In the genomic region with DNA sequence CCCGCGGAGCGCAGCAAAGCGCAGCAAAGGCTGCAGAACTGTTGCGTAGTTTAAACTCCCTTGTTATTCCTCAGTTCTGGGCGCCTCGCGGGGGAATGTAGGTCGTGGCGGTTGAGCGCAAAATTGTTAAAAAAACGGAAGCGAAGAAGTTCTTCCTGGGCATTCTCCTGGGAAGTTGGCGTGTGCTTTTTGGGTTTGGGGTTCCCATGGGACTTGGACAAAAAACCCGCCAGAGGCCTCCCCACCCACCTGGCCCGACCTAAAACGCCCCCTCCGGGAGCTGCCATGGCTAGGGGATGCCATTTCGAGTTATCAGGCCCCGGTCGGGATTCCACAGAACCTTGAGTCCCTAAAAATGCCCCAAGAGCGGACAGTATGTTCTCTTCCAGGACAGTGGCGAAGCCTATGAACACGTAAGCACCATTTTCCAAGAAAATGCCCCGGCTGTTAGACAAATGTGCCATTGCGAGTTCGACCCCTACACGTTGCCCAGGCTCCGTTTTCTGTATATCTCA, we compare ENCODE assay signal across 1 cellular context.
TF ChIP-seq lines count a peak whose summit lies in the region.

No MANE protein-coding gene starts in this region.

TF ChIP-seq in H1, 55 proteins besides CTCF, POLR2A, EP300 and RAD21:
- TF ChIP-seq YY1 (IDR thresholded peaks at IDR 0.05; ENCODE audit: low read depth, low read length) (0 out of 2 replicates have a peak, but pooled peaks have one; percentile 62), BCL11A (IDR thresholded peaks at IDR 0.05; ENCODE audit: low read depth in 2 of 2, low read length in 2 of 2) (no peak)
TF ChIP-seq in H1: peak in this region for 1.
